In the genomic region with DNA sequence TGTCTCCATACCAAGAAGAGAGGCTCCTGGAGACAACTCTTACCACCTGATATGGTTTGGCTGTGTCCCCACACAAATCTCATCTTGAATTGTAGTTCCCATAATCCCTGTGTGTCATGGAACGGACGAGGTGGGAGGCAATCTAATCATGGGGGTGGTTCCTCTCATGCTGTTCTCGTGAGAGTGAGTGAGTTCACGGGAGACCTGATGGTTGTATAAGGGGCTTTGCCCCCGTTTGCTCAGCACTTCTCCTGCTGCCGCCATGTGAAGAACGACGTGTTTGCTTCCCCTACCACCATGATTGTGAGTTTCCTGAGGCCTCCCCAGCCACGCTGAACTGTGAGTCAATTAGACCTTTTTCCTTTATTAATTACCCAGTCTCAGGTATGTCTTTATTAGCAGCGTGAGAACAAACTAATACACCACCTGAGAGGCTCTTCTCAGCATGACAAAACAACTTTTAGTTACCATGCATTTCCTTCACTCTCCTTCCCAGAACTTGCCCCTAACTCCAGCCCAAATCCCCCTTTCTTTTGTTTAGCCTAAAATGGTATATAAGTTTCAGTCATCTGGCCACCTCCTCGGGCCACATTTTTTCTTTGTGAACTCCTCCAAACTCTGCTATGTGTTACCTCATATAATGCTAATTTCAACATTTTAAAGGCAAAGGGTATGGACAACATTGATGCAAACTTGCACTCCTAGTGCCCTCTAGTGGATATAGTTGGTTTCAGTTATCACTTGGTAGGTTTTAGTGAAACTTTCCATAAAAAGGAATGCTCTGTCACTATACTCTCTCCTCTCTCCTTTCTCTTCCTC, we compare ENCODE assay signal across 9 cellular contexts. TPM values are rescaled to one million over a fixed set of nuclear protein-coding genes. Genes with fewer than 3 reads are reported as not detected.
A peak's percentile ranks its signal among the peaks of the same experiment; 100 is the strongest.
DNase-seq lines count a peak whose midpoint lies in the region; ATAC-seq and TF ChIP-seq lines count a peak whose summit lies in the region.
"Had no signal": no experiment of that assay in that cellular context is flagged by ENCODE, and none has a peak within 500 bp of the region (broad histone marks: within the 10 kb centered on the region; RNA-seq: fewer than 3 reads in every experiment).

No MANE protein-coding gene starts in this region.

- TF ChIP-seq CTCF in BJ (IDR thresholded peaks at IDR 0.05; ENCODE audit: insufficient read depth, low read depth, low read length) (peak; percentile 71), transverse colon (IDR thresholded peaks at IDR 0.05) (peak; percentile 59 to 70 (median 65))

- DNase-seq in BJ (ENCODE audit: low read depth) (no peak), NCI-H446 treated with DMSO at 0.1 percent for 48 hours (lab: John Stamatoyannopoulos, UW) (peak; percentile 6), astrocyte of the hippocampus (ENCODE audit: low read depth, low spot score) (peak; percentile 67), iris pigment epithelial cell (ENCODE audit: low read depth) (peak; percentile 49), transverse colon (no peak)
- DNase-seq in stimulated activated CD4-positive, alpha-beta T cell treated with anti-CD3 and anti-CD28 coated beads, Interleukin-2, amount 100 ng/mL, for 24 hours: no peak

- POLR2A ChIA-PET in BJ (lab: Charles Lee): no interaction called here

- peak; percentile 77 for ATAC-seq in GM18508 (IDR thresholded peaks at IDR 0.05; ENCODE audit: insufficient read depth, unreplicated experiment)
- ATAC-seq in HG03159 (IDR thresholded peaks at IDR 0.05; ENCODE audit: unreplicated experiment): peak; percentile 87

- no peaks in the 10 kb centered on the region for H3K9me3 ChIP-seq in transverse colon

- H3K36me3 ChIP-seq in BJ (ENCODE audit: control insufficient read depth, insufficient read depth, low read length): no peaks in the 10 kb centered on the region
- H3K36me3 ChIP-seq in transverse colon: no peaks in the 10 kb centered on the region

- H3K27me3 ChIP-seq in BJ (ENCODE audit: control insufficient read depth, insufficient read depth, low read length) (no peaks in the 10 kb centered on the region), transverse colon (no peaks in the 10 kb centered on the region)

- no peaks in the 10 kb centered on the region for H3K4me1 ChIP-seq in transverse colon

- CTCF ChIA-PET in BJ (lab: Yijun Ruan, JAX): interaction anchor here (0.7 to 2.1 kb wide), 5 partner anchors 10 to 263 kb away, joined by 3 to 10 read pairs (median 3); no protein-coding TSS in a partner anchor

- 6 to 69% methylated on average over 2 to 11 of the region's 11 CpGs for WGBS in transverse colon (ENCODE audit: low coverage in 1 of 2), 2 donors

- H3K27ac ChIP-seq in transverse colon: no peak overlapping the region

- H3K4me3 ChIP-seq in BJ (ENCODE audit: low read depth, low read length): no peak overlapping the region
- no peak overlapping the region for H3K4me3 ChIP-seq in transverse colon

- intact Hi-C loops in transverse colon (cut with DNase I; ENCODE audit: low total_unique reads): no loop called here

- in situ Hi-C loops in transverse colon (cut with MboI; ENCODE audit: low pct_ligation_motif_present in 1 of 4, low pct_unique_long_range_greater_than_20kb in 1 of 4, low sequenced_read_pairs in 3 of 4): loop anchor here in 3 of 4 donors (25.0 kb wide), 1 partner anchor 257 kb away; no protein-coding TSS in a partner anchor

- no peak for TF ChIP-seq POLR2A in transverse colon (IDR thresholded peaks at IDR 0.05)

- TF ChIP-seq EP300 in transverse colon (IDR thresholded peaks at IDR 0.05; ENCODE audit: low read depth): no peak

RNA-seq across cellular contexts. Expression of gene SLC25A52, which starts 58.6 kb away (rescaled TPM):
- polyA plus RNA-seq in BJ (2011; rRNA removed): not detected in 2 replicates
- 0.14 TPM in 1 of 2 replicates, not detected in the other for polyA minus RNA-seq in BJ (2011; rRNA and poly(A)+ RNA removed)
- total RNA-seq in transverse colon: under 1 TPM in 1 of 4 donors, not detected in 3; 0.64 TPM
- total RNA-seq: T-helper 1 cell treated with Interleukin-12 subunit alpha and Interleukin-12 subunit beta and Interleukin-4 antibody, amounts not matched to agents 30 ng/mL and 1 ng/mL, for 36 hours had no signal

Comparison
In these comparisons a context has a peak if more than half of its experiments do, and no peak if none do; other contexts are left out.
1. DNase-seq: peak in NCI-H446 treated with DMSO at 0.1 percent for 48 hours (single experiment), astrocyte of the hippocampus (single experiment) and iris pigment epithelial cell (single experiment); none in BJ (single experiment), transverse colon (single experiment) and stimulated activated CD4-positive, alpha-beta T cell treated with anti-CD3 and anti-CD28 coated beads, Interleukin-2, amount 100 ng/mL, for 24 hours (0 of 2).